Comparison of ENCODE assay signal across 8 cellular contexts in genomic region chr20:32535953-32536823, GRCh38. TPM values are rescaled to one million over a fixed set of nuclear protein-coding genes. Genes with fewer than 3 reads are reported as not detected.
DNase-seq lines count a peak whose midpoint lies in the region; ATAC-seq, FAIRE-seq and TF ChIP-seq lines count a peak whose summit lies in the region.

No MANE protein-coding gene starts in this region.

- POLR2A ChIA-PET in HepG2 (lab: Yijun Ruan, JAX), result interaction anchor here (0.6 to 3.6 kb wide), 10 partner anchors 8 to 70 kb away, joined by 3 to 37 read pairs (median 6); no protein-coding TSS in a partner anchor

- no peaks in the 10 kb centered on the region for H3K36me3 Mint-ChIP-seq in chondrocyte (ENCODE audit: low read depth)

- no peak for TF ChIP-seq POLR2A in HepG2 (IDR thresholded peaks at IDR 0.05; ENCODE audit: insufficient read depth in 1 of 2, low read depth in 2 of 2, low read length in 2 of 2)

- H3K79me2 ChIP-seq in DOHH2 (ENCODE audit: control insufficient read depth, low read length) (no peaks in the 10 kb centered on the region), HepG2 (ENCODE audit: insufficient read depth, low read length) (no peaks in the 10 kb centered on the region)

- no peaks in the 10 kb centered on the region for H3K9me2 ChIP-seq in DOHH2 (replicated peaks; ENCODE audit: control insufficient read depth, low read length)

- H3K4me3 ChIP-seq in DOHH2 (ENCODE audit: low read length) (peak overlapping the region; percentile 67), HepG2 (replicated peaks in 1 of 3; ENCODE audit: insufficient read depth in 1 of 3, low read depth in 2 of 3, low read length in 3 of 3) (peak overlapping the region; percentile 52 to 70 (median 64); a peak in 5 of 6 replicates)

- peaks cover 38% of the 10 kb centered on the region for H3F3A ChIP-seq in DOHH2 (ENCODE audit: control insufficient read depth, insufficient read depth)

- peaks cover 49% of the 10 kb centered on the region for H3K4me1 Mint-ChIP-seq in chondrocyte (ENCODE audit: low read depth)

- H4K20me1 ChIP-seq in DOHH2 (ENCODE audit: control insufficient read depth, insufficient read depth, low read depth, low read length) (no peaks in the 10 kb centered on the region), HepG2 (ENCODE audit: insufficient read depth, low read length) (no peaks in the 10 kb centered on the region)

- peak overlapping the region; percentile 67 for H3K4me3 Mint-ChIP-seq in chondrocyte (ENCODE audit: unreplicated experiment)

- H3K4me2 ChIP-seq in DOHH2 (ENCODE audit: low read length) (peak overlapping the region; percentile 77), HepG2 (ENCODE audit: low read depth, low read length) (peak overlapping the region; percentile 82)

- H3K9me3 ChIP-seq in DOHH2 (ENCODE audit: control insufficient read depth, insufficient read depth, low read length) (no peaks in the 10 kb centered on the region), HepG2 (ENCODE audit: low read length) (no peaks in the 10 kb centered on the region)

- H3K27me3 Mint-ChIP-seq in chondrocyte (ENCODE audit: low read depth), result no peaks in the 10 kb centered on the region

- no peak overlapping the region for H3K27ac Mint-ChIP-seq in chondrocyte (ENCODE audit: unreplicated experiment)

- no peak overlapping the region for H2AFZ ChIP-seq in HepG2 (ENCODE audit: low read length)

- ATAC-seq in HG02840 (IDR thresholded peaks at IDR 0.05; ENCODE audit: low FRiP score, unreplicated experiment) (peak; percentile 49), HepG2 (peak; percentile 47), GM19035 (IDR thresholded peaks at IDR 0.05; ENCODE audit: unreplicated experiment) (no peak)

- peak overlapping the region; percentile 81 for H3K27ac ChIP-seq in DOHH2 (ENCODE audit: low read depth, low read length)
- peak overlapping the region; percentile 44 for H3K27ac ChIP-seq in HepG2 (ENCODE audit: extremely low read length, insufficient read depth, low read length)

- no peaks in the 10 kb centered on the region for H3K9me3 Mint-ChIP-seq in chondrocyte (ENCODE audit: low read depth)

- TF ChIP-seq CTCF in DOHH2 (IDR thresholded peaks at IDR 0.05; ENCODE audit: low read depth, low read length, poor library complexity, severe bottlenecking) (no peak), chondrocyte (IDR thresholded peaks at IDR 0.05) (no peak), HepG2 (CRISPR knock-in tag; IDR thresholded peaks at IDR 0.05) (no peak; the same call in 1 of the 2 replicates)

- in situ Hi-C loops in HepG2 (cut with HindIII; ENCODE audit: extremely low pct_ligation_motif_present, low pct_unique_long_range_greater_than_20kb), result no loop called here

- intact Hi-C loops in HepG2 (cut with micrococcal nuclease; ENCODE audit: unreplicated experiment), result no loop called here

- TF ChIP-seq EP300 in HepG2 (IDR thresholded peaks at IDR 0.05; ENCODE audit: low read depth in 2 of 2, low read length in 2 of 2) (no peak), HepG2 (CRISPR knock-in tag; IDR thresholded peaks at IDR 0.05; ENCODE audit: borderline replicate concordance) (no peak)

- TF ChIP-seq RAD21 in HepG2 (CRISPR knock-in tag; IDR thresholded peaks at IDR 0.05), result no peak; the same call in 1 of the 2 replicates

- peak overlapping the region; percentile 51 for H3K9ac ChIP-seq in HepG2 (ENCODE audit: insufficient read depth, low read depth, low read length)

- WGBS in HepG2 (ENCODE audit: low lambda C conversion rate), result 5% methylated on average over 36 of the region's 68 CpGs

- CTCF ChIA-PET in HepG2 (lab: Yijun Ruan, JAX; ENCODE audit: low intra/inter-chr PET ratio, low total read pairs), result no interaction called here

- H3K36me3 ChIP-seq in DOHH2 (ENCODE audit: control insufficient read depth, low read length), result no peaks in the 10 kb centered on the region
- no peaks in the 10 kb centered on the region for H3K36me3 ChIP-seq in HepG2 (replicated peaks in 1 of 2; ENCODE audit: control insufficient read depth in 1 of 2, insufficient read depth in 2 of 2, low read length in 2 of 2)

- peak; percentile 98 for DNase-seq in NCI-H2171 (lab: John Stamatoyannopoulos, UW)
- peak; percentile 60 for DNase-seq in activated CD4-positive, alpha-beta T cell treated with anti-CD3 and anti-CD28 coated beads for 1 hour
- DNase-seq in chondrocyte (ENCODE audit: low spot score), result no peak
- DNase-seq in HepG2 (ENCODE audit: low spot score), result peak; percentile 79
- DNase-seq in stimulated activated CD4-positive, alpha-beta T cell treated with anti-CD3 and anti-CD28 coated beads, TNF-alpha, amount 100 ng/mL, for 1 hour (ENCODE audit: low read depth in 3 of 3, low spot score in 1 of 3), result peak; percentile 53 to 54 (median 53)

- peaks cover 62% of the 10 kb centered on the region for H3K4me1 ChIP-seq in DOHH2 (ENCODE audit: control insufficient read depth, low read length)
- peaks cover 79% of the 10 kb centered on the region for H3K4me1 ChIP-seq in HepG2 (ENCODE audit: insufficient read depth, low read length)

- FAIRE-seq in HepG2 (lab: Jason Lieb, UNC), result no peak

- no peaks in the 10 kb centered on the region for H3K27me3 ChIP-seq in DOHH2 (ENCODE audit: control insufficient read depth, low read length)
- H3K27me3 ChIP-seq in HepG2 (ENCODE audit: control insufficient read depth in 1 of 2, insufficient read depth in 2 of 2, low read length in 2 of 2), result no peaks in the 10 kb centered on the region

- no TSS peak for BruUV-seq in HepG2 (replicated peaks; lab: Mats Ljungman, UMichigan)

TF ChIP-seq in HepG2, 621 proteins besides CTCF, POLR2A, EP300 and RAD21 (continues in another document):
- TF ChIP-seq ZKSCAN8 (CRISPR knock-in tag; IDR thresholded peaks at IDR 0.05; ENCODE audit: borderline replicate concordance) (no peak), XRCC5 (optimal IDR thresholded peaks at IDR 0.05; ENCODE audit: low read length) (no peak), ZUFSP (CRISPR knock-in tag; IDR thresholded peaks at IDR 0.05; ENCODE audit: borderline replicate concordance) (no peak), SOX6 (IDR thresholded peaks at IDR 0.05) (no peak), SOX6 (CRISPR knock-in tag; IDR thresholded peaks at IDR 0.05) (peak; percentile 69; the same call in 1 of the 2 replicates), ZKSCAN1 (IDR thresholded peaks at IDR 0.05; ENCODE audit: low read length) (no peak), ZNF44 (CRISPR knock-in tag; IDR thresholded peaks at IDR 0.05) (no peak), FLYWCH1 (CRISPR knock-in tag; IDR thresholded peaks at IDR 0.05) (no peak), ZNF232 (CRISPR knock-in tag; IDR thresholded peaks at IDR 0.05; ENCODE audit: borderline replicate concordance) (no peak), ZNF720 (CRISPR knock-in tag; IDR thresholded peaks at IDR 0.05) (no peak), ZBTB33 (CRISPR knock-in tag; IDR thresholded peaks at IDR 0.05) (no peak)

RNA-seq across cellular contexts. Expression of gene NOL4L, which starts 48.9 kb away (rescaled TPM):
- total RNA-seq in chondrocyte, result 37.7 to 42.7 TPM (median 40.0 TPM) in 3 replicates
- total RNA-seq in HepG2 (2016; rRNA removed; fragmentation: Illumina TruSeq; extraction: Trizol), result 16.6 and 16.9 TPM in 2 replicates
- total RNA-seq in HepG2 (2016; cell fraction: cytosol; rRNA removed; fragmentation: Illumina TruSeq; extraction: Trizol; ENCODE audit: low read depth), result 19.2 and 19.4 TPM in 2 replicates
- 14.6 and 17.1 TPM in 2 replicates for total RNA-seq in HepG2 (2016; cell fraction: insoluble cytoplasmic fraction; rRNA removed; fragmentation: Illumina TruSeq; extraction: Trizol)
- total RNA-seq in HepG2 (2016; cell fraction: membrane; rRNA removed; fragmentation: Illumina TruSeq; extraction: Trizol), result 21.3 and 24.1 TPM in 2 replicates
- 21.2 and 22.3 TPM in 2 replicates for total RNA-seq in HepG2 (2016; cell fraction: nucleus; rRNA removed; fragmentation: Illumina TruSeq; extraction: Trizol)
- 35.4 and 38.7 TPM in 2 replicates for polyA plus RNA-seq in HepG2 (2011; rRNA removed)
- polyA plus RNA-seq in HepG2 (2011; cell fraction: cytosol; rRNA removed), result 16.5 and 20.9 TPM in 2 replicates
- 91.0 and 107 TPM in 2 replicates for polyA plus RNA-seq in HepG2 (2011; cell fraction: nucleus; rRNA removed)
- 36.0 and 39.2 TPM in 2 replicates for polyA plus RNA-seq in HepG2 (2012)
- polyA plus RNA-seq in HepG2 (2016; cell fraction: cytosol; fragmentation: Illumina TruSeq; extraction: Trizol; ENCODE audit: low read depth), result 35.0 and 39.6 TPM in 2 replicates
- polyA plus RNA-seq in HepG2 (2016; cell fraction: insoluble cytoplasmic fraction; fragmentation: Illumina TruSeq; extraction: Trizol; ENCODE audit: low read depth), result 21.6 and 26.9 TPM in 2 replicates
- polyA plus RNA-seq in HepG2 (2016; cell fraction: membrane; fragmentation: Illumina TruSeq; extraction: Trizol; ENCODE audit: low read depth), result 31.2 and 32.6 TPM in 2 replicates
- 57.5 and 60.6 TPM in 2 replicates for polyA plus RNA-seq in HepG2 (2016; cell fraction: nucleus; fragmentation: Illumina TruSeq; extraction: Trizol; ENCODE audit: insufficient read depth, low read depth)
- 6.7 and 47.8 TPM in 2 replicates for polyA minus RNA-seq in HepG2 (2011; rRNA and poly(A)+ RNA removed; ENCODE audit: low replicate concordance)
- polyA minus RNA-seq in HepG2 (2011; cell fraction: cytosol; rRNA and poly(A)+ RNA removed), result 28.0 and 37.6 TPM in 2 replicates
- polyA minus RNA-seq in HepG2 (2011; cell fraction: nucleus; rRNA and poly(A)+ RNA removed), result 30.5 and 30.6 TPM in 2 replicates
